In genomic region chr1:45802343-45803298, GRCh38 we compare ENCODE assay signal across 8 cellular contexts. TPM values are rescaled to one million over a fixed set of nuclear protein-coding genes. Genes with fewer than 3 reads are reported as not detected.
DNase-seq lines count a peak whose midpoint lies in the region; ATAC-seq lines count a peak whose summit lies in the region.

No MANE protein-coding gene starts in this region.

- ATAC-seq in HG03565 (IDR thresholded peaks at IDR 0.05; ENCODE audit: unreplicated experiment) = no peak

- peak overlapping the region; percentile 62 for H3K4me3 ChIP-seq in skeletal muscle cell (ENCODE audit: low read depth, low read length)

- H3K27ac ChIP-seq in caudate nucleus (ENCODE audit: low read depth, low read length) = peak overlapping the region; percentile 46

- peak; percentile 32 for DNase-seq in stimulated activated CD4-positive, alpha-beta T cell treated with anti-CD3 and anti-CD28 coated beads, Interleukin-15, amount 100 ng/mL, for 24 hours
- no peak for DNase-seq in stimulated activated CD4-positive, alpha-beta T cell treated with anti-CD3 and anti-CD28 coated beads, Interleukin-12 subunit alpha, Interleukin-12 subunit beta, amount 100 ng/mL, for 4 hours
- DNase-seq in HuH-7 (ENCODE audit: low spot score) (peak; percentile 83), RPMI7951 (ENCODE audit: low read depth) (peak; percentile 98), caudate nucleus (lab: John Stamatoyannopoulos, UW) (peak in 13 of 61 donors; percentile 1 to 32 (median 18)), iPS-NIHi11 (ENCODE audit: low spot score) (peak; percentile 83), skeletal muscle cell (ENCODE audit: low read depth) (peak; percentile 94)

RNA-seq across cellular contexts. Expression of gene MAST2, which starts 0.8 kb away (rescaled TPM):
- total RNA-seq in RPMI7951 (2014; rRNA removed; shearing (Covaris generic)) = 13.1 and 14.2 TPM in 2 replicates

RNA-seq across cellular contexts. Expression of gene IPP, which starts 52.2 kb away (rescaled TPM):
- 7.9 and 9.4 TPM in 2 replicates for total RNA-seq in RPMI7951 (2014; rRNA removed; shearing (Covaris generic))
